ENCODE assay signal across 28 cellular contexts in genomic region chr11:34613015-34613414, GRCh38. TPM values are rescaled to one million over a fixed set of nuclear protein-coding genes. Genes with fewer than 3 reads are reported as not detected.
DNase-seq lines count a peak whose midpoint lies in the region; ATAC-seq and TF ChIP-seq lines count a peak whose summit lies in the region.
"Had no signal": no experiment of that assay in that cellular context is flagged by ENCODE, and none has a peak within 500 bp of the region (broad histone marks: within the 10 kb centered on the region; RNA-seq: fewer than 3 reads in every experiment).

No MANE protein-coding gene starts in this region.

- intact Hi-C loops in activated B cell treated with CpG ODN at 0.5 μM for 24 hours (cut with micrococcal nuclease), result loop anchor here (1.0 kb wide), 2 partner anchors 28 to 37 kb away; no protein-coding TSS in a partner anchor

- peaks cover 45% of the 10 kb centered on the region for H3K27me3 Mint-ChIP-seq in activated T-cell treated with anti-CD3 and anti-CD28 coated beads, Interleukin-2, amount 50 U/mL, for 24 hours
- no peaks in the 10 kb centered on the region for H3K27me3 Mint-ChIP-seq in activated B cell treated with CpG ODN at 0.5 μM for 24 hours
- peaks cover 5 to 11% of the 10 kb centered on the region in 2 donors for H3K27me3 Mint-ChIP-seq in stimulated activated naive B cell treated with anti-CD40 and anti-IgM and Interleukin-4, amounts not matched to agents 10 μg/mL and 1 μg/mL and 100 μg/mL, for 72 hours

- H3K4me3 Mint-ChIP-seq in activated T-cell treated with anti-CD3 and anti-CD28 coated beads, Interleukin-2, amount 50 U/mL, for 24 hours, result no peak overlapping the region
- no peak overlapping the region for H3K4me3 Mint-ChIP-seq in activated B cell treated with CpG ODN at 0.5 μM for 24 hours
- peak overlapping the region; percentile 18 to 58 for H3K4me3 Mint-ChIP-seq in stimulated activated naive B cell treated with anti-CD40 and anti-IgM and Interleukin-4, amounts not matched to agents 10 μg/mL and 1 μg/mL and 100 μg/mL, for 72 hours
- H3K4me3 Mint-ChIP-seq: CD8-positive, alpha-beta T cell; GM23338 had no signal

- ATAC-seq in HG02642 (IDR thresholded peaks at IDR 0.05; ENCODE audit: poor library complexity, unreplicated experiment) (peak; percentile 16), activated B cell treated with CpG ODN at 0.5 μM for 24 hours (ENCODE audit: low read depth) (no peak), HG03439 (IDR thresholded peaks at IDR 0.05; ENCODE audit: unreplicated experiment) (no peak), HG02973 (IDR thresholded peaks at IDR 0.05; ENCODE audit: unreplicated experiment) (no peak)
- peak; percentile 28 to 40 for ATAC-seq in stimulated activated naive B cell treated with anti-CD40 and anti-IgM and Interleukin-4, amounts not matched to agents 10 μg/mL and 1 μg/mL and 100 μg/mL, for 72 hours (replicated peaks)
- ATAC-seq: CD8-positive, alpha-beta T cell; GM23338; heart right ventricle; Panc1 had no signal

- peak overlapping the region; percentile 57 for H3K27ac Mint-ChIP-seq in activated T-cell treated with anti-CD3 and anti-CD28 coated beads, Interleukin-2, amount 50 U/mL, for 24 hours
- peak overlapping the region; percentile 86 for H3K27ac Mint-ChIP-seq in activated B cell treated with CpG ODN at 0.5 μM for 24 hours
- peak overlapping the region; percentile 82 for H3K27ac Mint-ChIP-seq in stimulated activated naive B cell treated with anti-CD40 and anti-IgM and Interleukin-4, amounts not matched to agents 10 μg/mL and 1 μg/mL and 100 μg/mL, for 72 hours
- H3K27ac Mint-ChIP-seq: activated naive CD4-positive, alpha-beta T cell treated with anti-CD3 and anti-CD28 coated beads, Interleukin-2, amount 50 U/mL, for 72 hours; CD8-positive, alpha-beta T cell; GM23338 had no signal

- CTCF ChIA-PET in activated B cell treated with CpG ODN at 0.5 μM for 24 hours (lab: Charles Lee), result interaction anchor here (0.9 to 2.8 kb wide), 3 partner anchors 27 to 47 kb away, joined by 3 to 10 read pairs (median 4); no protein-coding TSS in a partner anchor

- TF ChIP-seq CTCF in activated B cell treated with CpG ODN at 0.5 μM for 24 hours (IDR thresholded peaks at IDR 0.05), result no peak

- no peaks in the 10 kb centered on the region for H3K36me3 Mint-ChIP-seq in activated T-cell treated with anti-CD3 and anti-CD28 coated beads, Interleukin-2, amount 50 U/mL, for 24 hours (ENCODE audit: low read depth)
- no peaks in the 10 kb centered on the region for H3K36me3 Mint-ChIP-seq in activated B cell treated with CpG ODN at 0.5 μM for 24 hours (ENCODE audit: low read depth)
- H3K36me3 Mint-ChIP-seq in stimulated activated naive B cell treated with anti-CD40 and anti-IgM and Interleukin-4, amounts not matched to agents 10 μg/mL and 1 μg/mL and 100 μg/mL, for 72 hours, result peaks cover 0 to 1% of the 10 kb centered on the region in 2 donors
- H3K36me3 Mint-ChIP-seq: activated naive CD4-positive, alpha-beta T cell treated with anti-CD3 and anti-CD28 coated beads, Interleukin-2, amount 50 U/mL, for 72 hours; CD8-positive, alpha-beta T cell had no signal

- POLR2A ChIA-PET in activated B cell treated with CpG ODN at 0.5 μM for 24 hours (lab: Charles Lee), result interaction anchor here (0.9 to 3.2 kb wide), 8 partner anchors 11 to 303 kb away, joined by 4 to 38 read pairs (median 6); partner anchors contain the start of genes APIP and PDHX

- no peak for DNase-seq in activated T-cell treated with anti-CD3 and anti-CD28 coated beads, Interleukin-2, amount 50 U/mL, for 24 hours
- DNase-seq in activated T-cell treated with anti-CD3 and anti-CD28 coated beads for 4 hours, result no peak
- DNase-seq in activated B cell treated with CpG ODN at 0.5 μM for 24 hours, result no peak
- no peak for DNase-seq in stimulated activated naive B cell treated with anti-CD40 and anti-IgM and Interleukin-4, amounts not matched to agents 10 μg/mL and 1 μg/mL and 100 μg/mL, for 72 hours
- DNase-seq in NCI-H128 (lab: John Stamatoyannopoulos, UW; ENCODE audit: unreplicated experiment), result no peak
- DNase-seq: 8988T; CD8-positive, alpha-beta T cell; foreskin fibroblast; heart right ventricle; left cardiac atrium; mammary epithelial cell; NCI-H1048; NCI-H187; NCI-H2171 treated with DMSO at 0.1 percent for 48 hours; NCI-H524; NK-92 treated with Interleukin-12 subunit alpha and Interleukin-12 subunit beta, amount 100 ng/mL, for 24 hours; ovary; retina; SHP77 treated with DMSO at 0.1 percent for 48 hours; stomach; T1000; transverse colon had no signal

- H3K4me1 Mint-ChIP-seq in activated T-cell treated with anti-CD3 and anti-CD28 coated beads, Interleukin-2, amount 50 U/mL, for 24 hours (ENCODE audit: low read depth), result peaks cover 28% of the 10 kb centered on the region
- H3K4me1 Mint-ChIP-seq in activated B cell treated with CpG ODN at 0.5 μM for 24 hours, result peaks cover 27% of the 10 kb centered on the region
- H3K4me1 Mint-ChIP-seq in stimulated activated naive B cell treated with anti-CD40 and anti-IgM and Interleukin-4, amounts not matched to agents 10 μg/mL and 1 μg/mL and 100 μg/mL, for 72 hours, result peaks cover 27 to 42% of the 10 kb centered on the region in 2 donors

- H3K9me3 Mint-ChIP-seq in activated T-cell treated with anti-CD3 and anti-CD28 coated beads, Interleukin-2, amount 50 U/mL, for 24 hours, result no peaks in the 10 kb centered on the region
- no peaks in the 10 kb centered on the region for H3K9me3 Mint-ChIP-seq in activated B cell treated with CpG ODN at 0.5 μM for 24 hours
- no peaks in the 10 kb centered on the region for H3K9me3 Mint-ChIP-seq in stimulated activated naive B cell treated with anti-CD40 and anti-IgM and Interleukin-4, amounts not matched to agents 10 μg/mL and 1 μg/mL and 100 μg/mL, for 72 hours
- H3K9me3 Mint-ChIP-seq: CD8-positive, alpha-beta T cell; GM23338 had no signal

RNA-seq across cellular contexts. Expression of gene EHF, which starts 7.9 kb away (rescaled TPM):
- 1.1 and 1.4 TPM in 2 replicates for total RNA-seq in activated B cell treated with CpG ODN at 0.5 μM for 24 hours
- total RNA-seq: activated naive CD4-positive, alpha-beta T cell treated with anti-CD3 and anti-CD28 coated beads, Interleukin-2, amount 50 U/mL, for 72 hours; CD8-positive, alpha-beta T cell; GM23338 had no signal

Comparison
In these comparisons a context has a peak if more than half of its experiments do, and no peak if none do; other contexts are left out.
1. H3K4me3 Mint-ChIP-seq: peak in stimulated activated naive B cell treated with anti-CD40 and anti-IgM and Interleukin-4, amounts not matched to agents 10 μg/mL and 1 μg/mL and 100 μg/mL, for 72 hours (2 of 2); none in activated T-cell treated with anti-CD3 and anti-CD28 coated beads, Interleukin-2, amount 50 U/mL, for 24 hours (single experiment) and activated B cell treated with CpG ODN at 0.5 μM for 24 hours (single experiment).
2. ATAC-seq: peak in HG02642 (single experiment) and stimulated activated naive B cell treated with anti-CD40 and anti-IgM and Interleukin-4, amounts not matched to agents 10 μg/mL and 1 μg/mL and 100 μg/mL, for 72 hours (2 of 2); none in activated B cell treated with CpG ODN at 0.5 μM for 24 hours (single experiment), HG03439 (single experiment) and HG02973 (single experiment).
3. Peak in every context shown above with its lines, with median percentiles within 50 percentile points of each other: H3K27ac Mint-ChIP-seq.